Comparison of ENCODE assay signal across 36 cellular contexts in genomic region chr12:132314035-132314434, GRCh38. TPM values are rescaled to one million over a fixed set of nuclear protein-coding genes. Genes with fewer than 3 reads are reported as not detected.
"Had no signal": no experiment of that assay in that cellular context is flagged by ENCODE, and none has a peak within 500 bp of the region (broad histone marks: within the 10 kb centered on the region; RNA-seq: fewer than 3 reads in every experiment).

No MANE protein-coding gene starts in this region.

- H3K27ac Mint-ChIP-seq: activated B cell treated with CpG ODN at 0.5 μM for 24 hours; activated CD4-positive, alpha-beta memory T cell treated with anti-CD3 and anti-CD28 coated beads for 36 hours; activated CD4-positive, alpha-beta T cell treated with anti-CD3 and anti-CD28 coated beads, Interleukin-2, amount 10 ng/mL, durations not matched to agents 24 days and 14 days; activated CD8-positive, alpha-beta T cell treated with anti-CD3 and anti-CD28 coated beads for 36 hours; activated naive CD4-positive, alpha-beta T cell treated with anti-CD3 and anti-CD28 coated beads for 36 hours; activated naive CD4-positive, alpha-beta T cell treated with anti-CD3 and anti-CD28 coated beads, Interleukin-2, amount 50 U/mL, for 72 hours; activated naive CD8-positive, alpha-beta T cell treated with anti-CD3 and anti-CD28 coated beads for 36 hours; activated T-cell treated with anti-CD3 and anti-CD28 coated beads, Interleukin-2, amount 50 U/mL, for 72 hours; activated T-helper 1 cell treated with anti-CD3 and anti-CD28 coated beads, Interleukin-12 subunit alpha, Interleukin-12 subunit beta, Interleukin-2, Interleukin-4 antibody, amounts not matched to agents 30 ng/mL and 10 ng/mL and 1 ng/mL, durations not matched to agents 14 hours and 24 hours and 36 hours; activated T-helper 17 cell treated with anti-CD3 and anti-CD28 coated beads, Interleukin-2, amount 50 U/mL, for 72 hours; T-cell; T-helper 2 cell treated with Interferon-gamma antibody and Interleukin-4, amounts not matched to agents 5 μg/mL and 100 μg/mL, for 36 hours had no signal

- DNase-seq: activated B cell treated with CpG ODN at 0.5 μM for 24 hours; activated CD4-positive, alpha-beta memory T cell treated with anti-CD3 and anti-CD28 coated beads for 36 hours; activated CD4-positive, alpha-beta T cell treated with anti-CD3 and anti-CD28 coated beads for 4 hours; activated CD4-positive, alpha-beta T cell treated with anti-CD3 and anti-CD28 coated beads, Interleukin-2, amount 10 ng/mL, durations not matched to agents 24 days and 14 days; activated CD4-positive, alpha-beta T cell treated with anti-CD3 and anti-CD28 coated beads, Interleukin-2, amount 50 U/mL, for 1 hour; activated CD4-positive, alpha-beta T cell treated with anti-CD3 and anti-CD28 coated beads, Interleukin-2, amount 50 U/mL, for 4 hours; activated CD4-positive, CD25-positive, alpha-beta regulatory T cell treated with anti-CD3 and anti-CD28 coated beads, Interleukin-2, amount 50 U/mL, for 72 hours; activated CD8-positive, alpha-beta memory T cell treated with anti-CD3 and anti-CD28 coated beads, Interleukin-2, amount 50 U/mL, for 4 hours; activated CD8-positive, alpha-beta T cell treated with anti-CD3 and anti-CD28 coated beads for 36 hours; activated effector memory CD4-positive, alpha-beta T cell treated with anti-CD3 and anti-CD28 coated beads, Interleukin-2, amount 50 U/mL, for 16 hours; activated gamma-delta T cell treated with Interleukin-2 at 50 U/mL for 16 hours; activated naive CD4-positive, alpha-beta T cell; activated naive CD4-positive, alpha-beta T cell treated with anti-CD3 and anti-CD28 coated beads for 36 hours; activated naive CD4-positive, alpha-beta T cell treated with anti-CD3 and anti-CD28 coated beads, Interleukin-2, amount 50 U/mL, for 16 hours; activated naive CD8-positive, alpha-beta T cell treated with anti-CD3 and anti-CD28 coated beads for 36 hours; activated T-cell treated with anti-CD3 and anti-CD28 coated beads for 4 hours; activated T-cell treated with anti-CD3 and anti-CD28 coated beads, Interleukin-2, amount 50 U/mL, for 1 hour; activated T-cell treated with anti-CD3 and anti-CD28 coated beads, Interleukin-2, amount 50 U/mL, for 4 hours; activated T-cell treated with anti-CD3 and anti-CD28 coated beads, Interleukin-2, amount 50 U/mL, for 72 hours; adrenal gland; amniotic stem cell; body of pancreas; brain microvascular endothelial cell; central memory CD4-positive, alpha-beta T cell; T-cell; T-helper 2 cell; T-helper 9 cell had no signal

- H3K27ac ChIP-seq: adrenal gland, body of pancreas, brain microvascular endothelial cell, breast epithelium, VCaP had no signal

- H3K9me3 ChIP-seq: adrenal gland had no signal

- H3K4me3 Mint-ChIP-seq: activated B cell treated with CpG ODN at 0.5 μM for 24 hours; activated CD4-positive, alpha-beta memory T cell treated with anti-CD3 and anti-CD28 coated beads for 36 hours; activated CD4-positive, alpha-beta T cell treated with anti-CD3 and anti-CD28 coated beads, Interleukin-2, amount 10 ng/mL, durations not matched to agents 24 days and 14 days; activated CD8-positive, alpha-beta T cell treated with anti-CD3 and anti-CD28 coated beads for 36 hours; activated naive CD4-positive, alpha-beta T cell treated with anti-CD3 and anti-CD28 coated beads for 36 hours; activated naive CD8-positive, alpha-beta T cell treated with anti-CD3 and anti-CD28 coated beads for 36 hours; activated T-cell treated with anti-CD3 and anti-CD28 coated beads, Interleukin-2, amount 50 U/mL, for 4 hours; activated T-cell treated with anti-CD3 and anti-CD28 coated beads, Interleukin-2, amount 50 U/mL, for 72 hours; activated T-helper 1 cell treated with anti-CD3 and anti-CD28 coated beads, Interleukin-12 subunit alpha, Interleukin-12 subunit beta, Interleukin-2, Interleukin-4 antibody, amounts not matched to agents 30 ng/mL and 10 ng/mL and 1 ng/mL, durations not matched to agents 14 hours and 24 hours and 36 hours; activated T-helper 17 cell treated with anti-CD3 and anti-CD28 coated beads, Interleukin-2, amount 50 U/mL, for 72 hours; T-cell; T-helper 2 cell treated with Interferon-gamma antibody and Interleukin-4, amounts not matched to agents 5 μg/mL and 100 μg/mL, for 36 hours had no signal

- H3K36me3 Mint-ChIP-seq: activated naive CD8-positive, alpha-beta T cell treated with anti-CD3 and anti-CD28 coated beads for 36 hours; T-cell had no signal

- ATAC-seq: activated CD8-positive, alpha-beta T cell treated with anti-CD3 and anti-CD28 coated beads for 36 hours; activated naive CD4-positive, alpha-beta T cell treated with anti-CD3 and anti-CD28 coated beads, Interleukin-2, amount 50 U/mL, for 72 hours; activated T-cell treated with anti-CD3 and anti-CD28 coated beads, Interleukin-2, amount 50 U/mL, for 4 hours; activated T-cell treated with anti-CD3 and anti-CD28 coated beads, Interleukin-2, amount 50 U/mL, for 72 hours; activated T-helper 17 cell treated with anti-CD3 and anti-CD28 coated beads, Interleukin-2, amount 50 U/mL, for 72 hours; body of pancreas; T-cell had no signal

- H3K4me1 ChIP-seq: adrenal gland, body of pancreas, breast epithelium had no signal

- H3K4me3 ChIP-seq: adrenal gland, body of pancreas, breast epithelium had no signal

- H3K4me1 Mint-ChIP-seq: activated B cell treated with CpG ODN at 0.5 μM for 24 hours; activated CD4-positive, alpha-beta T cell treated with anti-CD3 and anti-CD28 coated beads, Interleukin-2, amount 10 ng/mL, durations not matched to agents 24 days and 14 days; activated naive CD8-positive, alpha-beta T cell treated with anti-CD3 and anti-CD28 coated beads for 36 hours; activated T-helper 17 cell treated with anti-CD3 and anti-CD28 coated beads, Interleukin-2, amount 50 U/mL, for 72 hours; T-cell had no signal

- H3K27me3 Mint-ChIP-seq: activated CD4-positive, alpha-beta memory T cell treated with anti-CD3 and anti-CD28 coated beads for 36 hours; activated CD4-positive, alpha-beta T cell treated with anti-CD3 and anti-CD28 coated beads, Interleukin-2, amount 10 ng/mL, durations not matched to agents 24 days and 14 days had no signal

- H3K27me3 ChIP-seq: body of pancreas, brain microvascular endothelial cell had no signal

- H3K36me3 ChIP-seq: adrenal gland, brain microvascular endothelial cell, breast epithelium had no signal

RNA-seq across cellular contexts. Expression of gene GALNT9, which starts 15.4 kb away (rescaled TPM):
- total RNA-seq: activated B cell treated with CpG ODN at 0.5 μM for 24 hours; activated CD4-positive, alpha-beta T cell treated with anti-CD3 and anti-CD28 coated beads, Interleukin-2, amount 10 ng/mL, durations not matched to agents 24 days and 14 days; activated CD8-positive, alpha-beta memory T cell treated with anti-CD3 and anti-CD28 coated beads for 36 hours; activated CD8-positive, alpha-beta T cell treated with anti-CD3 and anti-CD28 coated beads for 36 hours; activated naive CD8-positive, alpha-beta T cell treated with anti-CD3 and anti-CD28 coated beads for 36 hours; activated T-helper 1 cell treated with anti-CD3 and anti-CD28 coated beads, Interleukin-12 subunit alpha, Interleukin-12 subunit beta, Interleukin-2, Interleukin-4 antibody, amounts not matched to agents 30 ng/mL and 10 ng/mL and 1 ng/mL, durations not matched to agents 14 hours and 24 hours and 36 hours; body of pancreas; cardiac septum; T-helper 1 cell treated with Interleukin-12 subunit alpha and Interleukin-12 subunit beta and Interleukin-4 antibody, amounts not matched to agents 30 ng/mL and 1 ng/mL, for 36 hours had no signal
